36 cellular contexts compared by ENCODE assay signal in genomic region chr1:17260738-17261137, GRCh38. TPM values are rescaled to one million over a fixed set of nuclear protein-coding genes. Genes with fewer than 3 reads are reported as not detected.
"Had no signal": no experiment of that assay in that cellular context is flagged by ENCODE, and none has a peak within 500 bp of the region (broad histone marks: within the 10 kb centered on the region; RNA-seq: fewer than 3 reads in every experiment).

No MANE protein-coding gene starts in this region.

- H3K27me3 ChIP-seq: MG63 had no signal

- H3K9me3 ChIP-seq: MG63 had no signal

- H3K4me3 ChIP-seq: MG63 had no signal

- H3K36me3 ChIP-seq: MG63 had no signal

- DNase-seq: Karpas-422, Kasumi-1, MG63, MM.1S, MV-4-11, NCI-H1048, NCI-H1092, NCI-H1092 treated with DMSO at 0.1 percent for 48 hours, NCI-H1105, NCI-H1105 treated with DMSO at 0.1 percent for 48 hours, NCI-H1417, NCI-H1417 treated with DMSO at 0.1 percent for 48 hours, NCI-H1436, NCI-H1436 treated with DMSO at 0.1 percent for 48 hours, NCI-H146, NCI-H1694, NCI-H1694 treated with DMSO at 0.1 percent for 48 hours, NCI-H187, NCI-H187 treated with DMSO at 0.1 percent for 48 hours, NCI-H1930, NCI-H2029, NCI-H2029 treated with DMSO at 0.1 percent for 48 hours, NCI-H2081, NCI-H2081 treated with DMSO at 0.1 percent for 48 hours, NCI-H2107, NCI-H2171, NCI-H2171 treated with DMSO at 0.1 percent for 48 hours, NCI-H2227 treated with DMSO at 0.1 percent for 48 hours, NCI-H226, NCI-H345, NCI-H446, NCI-H446 treated with DMSO at 0.1 percent for 48 hours, NCI-H510A, NCI-H510A treated with DMSO at 0.1 percent for 48 hours had no signal

RNA-seq across cellular contexts. Expression of gene PADI3, which starts 11.8 kb away (rescaled TPM):
- total RNA-seq: NCI-H460 had no signal

RNA-seq across cellular contexts. Expression of gene PADI4, which starts 47.3 kb away (rescaled TPM):
- total RNA-seq: LHCN-M2, NCI-H460 had no signal

RNA-seq across cellular contexts. Expression of gene PADI1, which starts 55.8 kb away (rescaled TPM):
- total RNA-seq: NCI-H460 had no signal
